In the genomic region with DNA sequence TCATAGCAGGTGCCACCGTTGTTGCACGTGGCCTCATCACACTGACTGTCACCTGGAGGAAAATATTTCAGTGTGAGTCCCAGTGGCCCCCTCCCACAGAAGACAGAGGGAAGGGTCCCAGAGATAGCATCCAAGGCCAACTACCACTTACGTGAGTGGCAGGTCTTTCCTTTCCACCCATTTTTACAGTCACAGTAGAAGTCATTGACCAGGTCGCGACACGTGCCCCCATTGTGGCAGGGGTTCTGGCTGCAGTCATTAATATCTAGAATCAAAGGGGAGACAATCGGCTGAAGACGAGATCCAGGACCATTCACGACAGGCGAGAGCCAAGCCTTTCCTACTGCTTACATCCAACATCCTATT, we compare ENCODE assay signal across 19 cellular contexts.
"Had no signal": no experiment of that assay in that cellular context is flagged by ENCODE, and none has a peak within 500 bp of the region (broad histone marks: within the 10 kb centered on the region; RNA-seq: fewer than 3 reads in every experiment).

No MANE protein-coding gene starts in this region.

- H3K9me3 Mint-ChIP-seq: activated CD4-positive, alpha-beta T cell treated with anti-CD3 and anti-CD28 coated beads, Interleukin-2, amount 10 ng/mL, durations not matched to agents 24 days and 14 days; activated T-cell treated with anti-CD3 and anti-CD28 coated beads, Interleukin-2, amount 50 U/mL, for 72 hours; endodermal cell; stimulated activated naive CD8-positive, alpha-beta T cell treated with anti-CD3 and anti-CD28 coated beads, Interleukin-15, amount 100 ng/mL, for 72 hours had no signal

- H3K4me1 ChIP-seq: pancreas had no signal

- H3K4me3 ChIP-seq: dorsolateral prefrontal cortex, gastroesophageal sphincter, pancreas had no signal

- H3K36me3 Mint-ChIP-seq: activated naive CD8-positive, alpha-beta T cell had no signal

- ATAC-seq: activated CD8-positive, alpha-beta T cell treated with anti-CD3 and anti-CD28 coated beads, Interleukin-2, amount 10 ng/mL, durations not matched to agents 7 days and 5 days; activated T-cell treated with anti-CD3 and anti-CD28 coated beads, Interleukin-2, amount 50 U/mL, for 72 hours; gastroesophageal sphincter; left cardiac atrium; pancreas had no signal

- H3K27me3 ChIP-seq: brain microvascular endothelial cell, dorsolateral prefrontal cortex, gastroesophageal sphincter, pancreas had no signal

- H3K4me3 Mint-ChIP-seq: activated CD4-positive, alpha-beta T cell treated with anti-CD3 and anti-CD28 coated beads, Interleukin-2, amount 10 ng/mL, durations not matched to agents 24 days and 14 days; activated CD8-positive, alpha-beta T cell treated with anti-CD3 and anti-CD28 coated beads, Interleukin-2, amount 10 ng/mL, durations not matched to agents 7 days and 5 days; activated naive CD8-positive, alpha-beta T cell; activated T-cell treated with anti-CD3 and anti-CD28 coated beads, Interleukin-2, amount 50 U/mL, for 72 hours; endodermal cell; stimulated activated naive CD8-positive, alpha-beta T cell treated with anti-CD3 and anti-CD28 coated beads, Interleukin-15, amount 100 ng/mL, for 72 hours had no signal

- H3K27ac Mint-ChIP-seq: activated CD4-positive, alpha-beta T cell treated with anti-CD3 and anti-CD28 coated beads, Interleukin-2, amount 10 ng/mL, durations not matched to agents 24 days and 14 days; activated CD8-positive, alpha-beta T cell treated with anti-CD3 and anti-CD28 coated beads, Interleukin-2, amount 10 ng/mL, durations not matched to agents 7 days and 5 days; activated naive CD8-positive, alpha-beta T cell; activated T-cell treated with anti-CD3 and anti-CD28 coated beads, Interleukin-2, amount 50 U/mL, for 72 hours; endodermal cell; stimulated activated naive CD8-positive, alpha-beta T cell treated with anti-CD3 and anti-CD28 coated beads, Interleukin-15, amount 100 ng/mL, for 72 hours had no signal

- H3K27ac ChIP-seq: brain microvascular endothelial cell, pancreas had no signal

- H3K9me3 ChIP-seq: gastroesophageal sphincter, pancreas had no signal

- DNase-seq: activated CD4-positive, alpha-beta T cell treated with anti-CD3 and anti-CD28 coated beads, Interleukin-2, amount 10 ng/mL, durations not matched to agents 24 days and 14 days; activated CD4-positive, CD25-positive, alpha-beta regulatory T cell; activated CD8-positive, alpha-beta memory T cell treated with anti-CD3 and anti-CD28 coated beads, Interleukin-2, amount 50 U/mL, for 4 hours; activated CD8-positive, alpha-beta T cell treated with anti-CD3 and anti-CD28 coated beads, Interleukin-2, amount 10 ng/mL, durations not matched to agents 7 days and 5 days; activated gamma-delta T cell; activated T-cell treated with anti-CD3 and anti-CD28 coated beads, Interleukin-2, amount 50 U/mL, for 72 hours; amniotic stem cell; brain microvascular endothelial cell; dorsolateral prefrontal cortex; endodermal cell; left cardiac atrium; midbrain; pancreas; SIG-M5; small intestine; stimulated activated CD4-positive, alpha-beta T cell treated with anti-CD3 and anti-CD28 coated beads, Interleukin-4, amount 100 ng/mL, for 4 hours; stimulated activated naive CD8-positive, alpha-beta T cell treated with anti-CD3 and anti-CD28 coated beads, Interleukin-15, amount 100 ng/mL, for 72 hours had no signal
